In the genomic region with DNA sequence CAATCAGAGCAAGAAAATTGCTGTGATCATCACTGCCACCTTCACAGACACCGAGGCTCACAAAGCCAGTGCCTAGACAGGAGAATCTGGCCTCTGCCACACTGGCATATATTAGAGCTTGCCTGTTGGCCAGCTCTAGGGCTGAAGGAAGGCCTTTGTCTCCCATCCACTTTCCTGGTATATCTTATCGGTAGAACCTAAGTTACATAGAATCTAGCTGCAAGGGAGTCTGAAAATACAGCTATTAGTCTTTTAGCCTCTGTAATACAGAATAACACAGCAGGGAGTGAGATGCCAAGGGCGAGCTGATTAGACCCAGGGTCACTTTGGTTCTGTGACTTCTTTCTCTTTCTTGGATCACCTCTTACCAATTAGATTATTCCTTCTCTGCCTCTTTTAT, we compare ENCODE assay signal across 25 cellular contexts.
"Had no signal": no experiment of that assay in that cellular context is flagged by ENCODE, and none has a peak within 500 bp of the region (broad histone marks: within the 10 kb centered on the region; RNA-seq: fewer than 3 reads in every experiment).

No MANE protein-coding gene starts in this region.

- H3K9ac ChIP-seq: neural progenitor cell, parathyroid adenoma had no signal

- H3K36me3 ChIP-seq: neural progenitor cell, ovary, right lobe of liver, sigmoid colon, stomach, thoracic aorta, thyroid gland, tibial nerve, upper lobe of right lung, uterus had no signal

- H3K4me1 ChIP-seq: neural progenitor cell, parathyroid adenoma, psoas muscle, right lobe of liver, sigmoid colon, stomach, tibial nerve, upper lobe of right lung, uterus had no signal

- DNase-seq: natural killer cell; occipital lobe; ovary; posterior cingulate gyrus; psoas muscle; right cardiac atrium; right lobe of liver; sigmoid colon; small intestine; stimulated activated CD4-positive, alpha-beta T cell treated with anti-CD3 and anti-CD28 coated beads, Interleukin-15, amount 100 ng/mL, for 24 hours; stimulated activated CD4-positive, alpha-beta T cell treated with anti-CD3 and anti-CD28 coated beads, Interleukin-2, amount 100 ng/mL, for 24 hours; stimulated activated CD4-positive, alpha-beta T cell treated with anti-CD3 and anti-CD28 coated beads, Interleukin-2, amount 100 ng/mL, for 48 hours; stimulated activated CD4-positive, alpha-beta T cell treated with anti-CD3 and anti-CD28 coated beads, Interleukin-4, amount 100 ng/mL, for 24 hours; stimulated activated naive B cell treated with anti-CD40 and anti-IgM and Interleukin-4, amounts not matched to agents 10 μg/mL and 1 μg/mL and 100 μg/mL, for 72 hours; stimulated activated naive CD4-positive, alpha-beta T cell treated with Interleukin-2 at 50 U/mL for 16 hours; stomach; thyroid gland; trophoblast cell; upper lobe of right lung; uterus had no signal

- H3K4me3 ChIP-seq: neural progenitor cell, ovary, psoas muscle, right lobe of liver, sigmoid colon, stomach, thoracic aorta, thyroid gland, tibial nerve, upper lobe of right lung, uterus had no signal

- H2AFZ ChIP-seq: neural progenitor cell, parathyroid adenoma had no signal

- H3K27me3 ChIP-seq: neural progenitor cell, ovary, right lobe of liver, sigmoid colon, stomach, thyroid gland, tibial nerve, upper lobe of right lung, uterus had no signal

- H3K4me2 ChIP-seq: neural progenitor cell had no signal

- H3K27ac ChIP-seq: neural progenitor cell, ovary, parathyroid adenoma, psoas muscle, right lobe of liver, sigmoid colon, stomach, thoracic aorta, thyroid gland, tibial nerve, upper lobe of right lung, uterus had no signal

- H3K9me3 ChIP-seq: psoas muscle, right lobe of liver, thoracic aorta, thyroid gland, upper lobe of right lung, uterus had no signal

- H3K79me2 ChIP-seq: parathyroid adenoma had no signal

- ATAC-seq: natural killer cell; psoas muscle; right cardiac atrium; right lobe of liver; stimulated activated effector memory CD8-positive, alpha-beta T cell treated with anti-CD3 and anti-CD28 coated beads, Interleukin-12 subunit alpha, Interleukin-12 subunit beta, amount 100 ng/mL, for 72 hours; stimulated activated naive B cell treated with anti-CD40 and anti-IgM and Interleukin-4, amounts not matched to agents 10 μg/mL and 1 μg/mL and 100 μg/mL, for 72 hours; upper lobe of right lung had no signal
